In the genomic region with DNA sequence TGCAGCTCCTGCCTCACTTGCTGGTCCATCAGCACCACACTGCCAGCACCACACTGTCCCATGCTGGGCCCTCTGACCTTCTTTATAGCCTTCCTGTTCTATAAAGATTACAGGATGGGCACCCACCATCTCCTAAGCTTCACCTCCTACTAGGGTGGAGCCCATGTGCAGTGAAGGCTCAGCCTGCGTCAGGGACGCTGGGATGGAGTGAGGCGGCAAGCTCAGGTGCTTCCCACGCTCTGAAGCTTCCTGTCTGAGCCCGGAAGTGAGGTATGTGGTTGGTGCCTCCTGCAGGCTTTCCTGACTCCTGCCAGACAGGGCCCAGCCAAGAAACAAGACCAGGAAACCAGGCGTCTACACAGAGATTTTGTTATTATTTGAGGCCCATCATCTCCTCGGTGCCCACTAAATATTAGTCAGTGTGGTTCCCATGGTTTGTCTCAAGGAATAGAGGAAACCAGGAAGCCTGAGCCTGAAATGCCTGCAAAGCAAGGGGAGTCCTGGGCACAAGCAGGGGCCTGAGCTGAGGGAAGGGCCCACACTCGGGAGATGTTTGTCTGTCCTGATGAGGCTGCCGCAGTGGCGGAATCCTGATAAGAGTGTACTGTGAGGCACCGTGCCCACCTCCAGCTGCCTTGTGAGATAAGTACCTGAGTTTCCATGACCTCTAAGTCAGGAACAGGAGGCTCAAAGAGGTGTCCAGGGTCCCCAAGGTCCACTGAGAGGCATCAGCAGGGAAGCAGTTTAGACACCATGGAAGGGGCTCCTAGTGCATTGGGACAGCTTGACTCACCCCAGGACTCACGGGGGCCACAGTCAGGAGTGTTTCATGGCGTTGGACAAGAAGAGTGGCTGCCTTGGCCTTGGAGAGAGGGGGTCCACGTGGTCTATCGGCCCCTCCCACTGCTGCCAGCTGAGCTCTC, we compare ENCODE assay signal across 1 cellular context.
TF ChIP-seq lines count a peak whose summit lies in the region.

No MANE protein-coding gene starts in this region.

TF ChIP-seq in K562, 482 proteins besides CTCF, POLR2A, EP300 and RAD21 (continues in another document):
- TF ChIP-seq NFATC3 (IDR thresholded peaks at IDR 0.05) (no peak), ESRRB (CRISPR knock-in tag; IDR thresholded peaks at IDR 0.05; ENCODE audit: borderline replicate concordance) (no peak), PHF8 (IDR thresholded peaks at IDR 0.05; ENCODE audit: borderline replicate concordance, low read length) (no peak), SLC30A9 (CRISPR knock-in tag; IDR thresholded peaks at IDR 0.05) (no peak), CBX1 (IDR thresholded peaks at IDR 0.05; ENCODE audit: low read depth) (no peak), ZC3H11A (IDR thresholded peaks at IDR 0.05; ENCODE audit: low read depth, low read length) (no peak), ZFP1 (CRISPR knock-in tag; IDR thresholded peaks at IDR 0.05) (no peak), POLR3G (IDR thresholded peaks at IDR 0.05; ENCODE audit: extremely low read depth, insufficient read length, insufficient replicate concordance) (no peak), FOXP1 (CRISPR knock-in tag; IDR thresholded peaks at IDR 0.05) (no peak), AFF4 (CRISPR knock-in tag; IDR thresholded peaks at IDR 0.05) (no peak), MEF2A (IDR thresholded peaks at IDR 0.05; ENCODE audit: control insufficient read depth, low read depth, low read length) (no peak), EP400 (IDR thresholded peaks at IDR 0.05) (no peak), CC2D1A (IDR thresholded peaks at IDR 0.05) (no peak), IRF1 (CRISPR knock-in tag; IDR thresholded peaks at IDR 0.05; ENCODE audit: borderline replicate concordance) (no peak), THAP12 (CRISPR knock-in tag; IDR thresholded peaks at IDR 0.05) (peak; percentile 55), E2F3 (CRISPR knock-in tag; IDR thresholded peaks at IDR 0.05) (no peak), ETV6 (IDR thresholded peaks at IDR 0.05; ENCODE audit: borderline replicate concordance in 1 of 2, low read depth in 2 of 2, low read length in 1 of 2) (0 out of 4 replicates have a peak, but pooled peaks of 1 of the 2 experiments have one; percentile 9), ETV6 (CRISPR knock-in tag; IDR thresholded peaks at IDR 0.05; ENCODE audit: borderline replicate concordance) (no peak), MCM5 (IDR thresholded peaks at IDR 0.05; ENCODE audit: low read depth) (no peak), RCOR1 (IDR thresholded peaks at IDR 0.05; ENCODE audit: borderline replicate concordance in 1 of 2, low read depth in 2 of 2, low read length in 2 of 2) (peak; percentile 9 to 22; a peak in 2 of 4 replicates), ZNF589 (CRISPR knock-in tag; IDR thresholded peaks at IDR 0.05; ENCODE audit: low read depth) (no peak), GATAD2B (IDR thresholded peaks at IDR 0.05; ENCODE audit: borderline replicate concordance) (no peak), EZH2 (IDR thresholded peaks at IDR 0.05; ENCODE audit: borderline replicate concordance, low read depth, low read length) (no peak), NUFIP1 (IDR thresholded peaks at IDR 0.05; ENCODE audit: partially characterized antibody) (no peak), PATZ1 (CRISPR knock-in tag; IDR thresholded peaks at IDR 0.05; ENCODE audit: borderline replicate concordance) (no peak), SIX5 (IDR thresholded peaks at IDR 0.05; ENCODE audit: borderline replicate concordance in 1 of 2, insufficient read depth in 1 of 2, low read depth in 1 of 2, low read length in 2 of 2) (peak in 1 of 2 experiments; percentile 6; a peak in 1 of 4 replicates), ZNF12 (CRISPR knock-in tag; IDR thresholded peaks at IDR 0.05) (no peak), SMAD1 (IDR thresholded peaks at IDR 0.05; ENCODE audit: low read depth, low read length, partially characterized antibody) (no peak), NCOA6 (IDR thresholded peaks at IDR 0.05) (no peak), ZNF384 (IDR thresholded peaks at IDR 0.05; ENCODE audit: low read depth, low read length) (0 out of 2 replicates have a peak, but pooled peaks have one; percentile 4), ZSCAN32 (CRISPR knock-in tag; IDR thresholded peaks at IDR 0.05) (no peak), ZC3H8 (IDR thresholded peaks at IDR 0.05) (no peak), TEAD4 (IDR thresholded peaks at IDR 0.05; ENCODE audit: low read length) (peak; percentile 12; the same call in 1 of the 2 replicates), TEAD4 (CRISPR knock-in tag; IDR thresholded peaks at IDR 0.05; ENCODE audit: borderline replicate concordance) (no peak), MCM7 (IDR thresholded peaks at IDR 0.05) (no peak), C11orf30 (IDR thresholded peaks at IDR 0.05; ENCODE audit: low read depth) (no peak)
- TF ChIP-seq, protein P1, sequence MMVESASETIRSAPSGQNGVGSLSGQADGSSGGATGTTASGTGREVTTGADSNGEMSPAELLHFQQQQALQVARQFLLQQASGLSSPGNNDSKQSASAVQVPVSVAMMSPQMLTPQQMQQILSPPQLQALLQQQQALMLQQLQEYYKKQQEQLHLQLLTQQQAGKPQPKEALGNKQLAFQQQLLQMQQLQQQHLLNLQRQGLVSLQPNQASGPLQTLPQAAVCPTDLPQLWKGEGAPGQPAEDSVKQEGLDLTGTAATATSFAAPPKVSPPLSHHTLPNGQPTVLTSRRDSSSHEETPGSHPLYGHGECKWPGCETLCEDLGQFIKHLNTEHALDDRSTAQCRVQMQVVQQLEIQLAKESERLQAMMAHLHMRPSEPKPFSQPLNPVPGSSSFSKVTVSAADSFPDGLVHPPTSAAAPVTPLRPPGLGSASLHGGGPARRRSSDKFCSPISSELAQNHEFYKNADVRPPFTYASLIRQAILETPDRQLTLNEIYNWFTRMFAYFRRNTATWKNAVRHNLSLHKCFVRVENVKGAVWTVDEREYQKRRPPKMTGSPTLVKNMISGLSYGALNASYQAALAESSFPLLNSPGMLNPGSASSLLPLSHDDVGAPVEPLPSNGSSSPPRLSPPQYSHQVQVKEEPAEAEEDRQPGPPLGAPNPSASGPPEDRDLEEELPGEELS (CRISPR knock-in tag; IDR thresholded peaks at IDR 0.05; ENCODE audit: borderline replicate concordance) = no peak
- TF ChIP-seq, protein P2, sequence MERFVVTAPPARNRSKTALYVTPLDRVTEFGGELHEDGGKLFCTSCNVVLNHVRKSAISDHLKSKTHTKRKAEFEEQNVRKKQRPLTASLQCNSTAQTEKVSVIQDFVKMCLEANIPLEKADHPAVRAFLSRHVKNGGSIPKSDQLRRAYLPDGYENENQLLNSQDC (CRISPR knock-in tag; IDR thresholded peaks at IDR 0.05) = no peak
- TF ChIP-seq, protein P3, sequence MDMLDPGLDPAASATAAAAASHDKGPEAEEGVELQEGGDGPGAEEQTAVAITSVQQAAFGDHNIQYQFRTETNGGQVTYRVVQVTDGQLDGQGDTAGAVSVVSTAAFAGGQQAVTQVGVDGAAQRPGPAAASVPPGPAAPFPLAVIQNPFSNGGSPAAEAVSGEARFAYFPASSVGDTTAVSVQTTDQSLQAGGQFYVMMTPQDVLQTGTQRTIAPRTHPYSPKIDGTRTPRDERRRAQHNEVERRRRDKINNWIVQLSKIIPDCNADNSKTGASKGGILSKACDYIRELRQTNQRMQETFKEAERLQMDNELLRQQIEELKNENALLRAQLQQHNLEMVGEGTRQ (CRISPR knock-in tag; IDR thresholded peaks at IDR 0.05) = no peak
- TF ChIP-seq, protein P4, sequence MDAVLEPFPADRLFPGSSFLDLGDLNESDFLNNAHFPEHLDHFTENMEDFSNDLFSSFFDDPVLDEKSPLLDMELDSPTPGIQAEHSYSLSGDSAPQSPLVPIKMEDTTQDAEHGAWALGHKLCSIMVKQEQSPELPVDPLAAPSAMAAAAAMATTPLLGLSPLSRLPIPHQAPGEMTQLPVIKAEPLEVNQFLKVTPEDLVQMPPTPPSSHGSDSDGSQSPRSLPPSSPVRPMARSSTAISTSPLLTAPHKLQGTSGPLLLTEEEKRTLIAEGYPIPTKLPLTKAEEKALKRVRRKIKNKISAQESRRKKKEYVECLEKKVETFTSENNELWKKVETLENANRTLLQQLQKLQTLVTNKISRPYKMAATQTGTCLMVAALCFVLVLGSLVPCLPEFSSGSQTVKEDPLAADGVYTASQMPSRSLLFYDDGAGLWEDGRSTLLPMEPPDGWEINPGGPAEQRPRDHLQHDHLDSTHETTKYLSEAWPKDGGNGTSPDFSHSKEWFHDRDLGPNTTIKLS (IDR thresholded peaks at IDR 0.05; ENCODE audit: borderline replicate concordance, low read depth) = no peak
- TF ChIP-seq, protein P5, sequence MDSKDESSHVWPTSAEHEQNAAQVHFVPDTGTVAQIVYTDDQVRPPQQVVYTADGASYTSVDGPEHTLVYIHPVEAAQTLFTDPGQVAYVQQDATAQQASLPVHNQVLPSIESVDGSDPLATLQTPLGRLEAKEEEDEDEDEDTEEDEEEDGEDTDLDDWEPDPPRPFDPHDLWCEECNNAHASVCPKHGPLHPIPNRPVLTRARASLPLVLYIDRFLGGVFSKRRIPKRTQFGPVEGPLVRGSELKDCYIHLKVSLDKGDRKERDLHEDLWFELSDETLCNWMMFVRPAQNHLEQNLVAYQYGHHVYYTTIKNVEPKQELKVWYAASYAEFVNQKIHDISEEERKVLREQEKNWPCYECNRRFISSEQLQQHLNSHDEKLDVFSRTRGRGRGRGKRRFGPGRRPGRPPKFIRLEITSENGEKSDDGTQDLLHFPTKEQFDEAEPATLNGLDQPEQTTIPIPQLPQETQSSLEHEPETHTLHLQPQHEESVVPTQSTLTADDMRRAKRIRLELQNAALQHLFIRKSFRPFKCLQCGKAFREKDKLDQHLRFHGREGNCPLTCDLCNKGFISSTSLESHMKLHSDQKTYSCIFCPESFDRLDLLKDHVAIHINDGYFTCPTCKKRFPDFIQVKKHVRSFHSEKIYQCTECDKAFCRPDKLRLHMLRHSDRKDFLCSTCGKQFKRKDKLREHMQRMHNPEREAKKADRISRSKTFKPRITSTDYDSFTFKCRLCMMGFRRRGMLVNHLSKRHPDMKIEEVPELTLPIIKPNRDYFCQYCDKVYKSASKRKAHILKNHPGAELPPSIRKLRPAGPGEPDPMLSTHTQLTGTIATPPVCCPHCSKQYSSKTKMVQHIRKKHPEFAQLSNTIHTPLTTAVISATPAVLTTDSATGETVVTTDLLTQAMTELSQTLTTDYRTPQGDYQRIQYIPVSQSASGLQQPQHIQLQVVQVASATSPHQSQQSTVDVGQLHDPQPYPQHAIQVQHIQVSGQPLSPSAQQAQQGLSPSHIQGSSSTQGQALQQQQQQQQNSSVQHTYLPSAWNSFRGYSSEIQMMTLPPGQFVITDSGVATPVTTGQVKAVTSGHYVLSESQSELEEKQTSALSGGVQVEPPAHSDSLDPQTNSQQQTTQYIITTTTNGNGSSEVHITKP (IDR thresholded peaks at IDR 0.05; ENCODE audit: partially characterized antibody) = no peak
